30 cellular contexts compared by ENCODE assay signal in the genomic region with DNA sequence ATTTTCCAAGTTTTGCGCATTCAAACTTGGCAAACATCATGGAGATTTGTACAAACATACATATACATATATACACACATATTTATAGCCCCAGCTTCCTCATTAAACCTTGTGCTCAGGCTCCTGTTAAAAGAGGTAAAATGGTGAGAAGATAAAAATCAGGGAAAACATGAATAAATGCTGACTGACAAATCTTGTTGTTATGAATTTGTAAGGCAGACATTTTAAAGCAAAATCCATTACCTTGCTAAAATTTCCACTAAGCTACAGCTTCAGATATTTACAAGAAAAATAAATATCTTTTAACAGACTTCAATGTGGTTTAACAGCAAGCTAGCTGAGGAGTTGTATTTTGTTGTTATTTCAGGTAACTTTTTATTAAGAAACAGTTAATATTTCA.
"Had no signal": no experiment of that assay in that cellular context is flagged by ENCODE, and none has a peak within 500 bp of the region (broad histone marks: within the 10 kb centered on the region; RNA-seq: fewer than 3 reads in every experiment).

No MANE protein-coding gene starts in this region.

- ATAC-seq: activated CD4-positive, alpha-beta T cell treated with anti-CD3 and anti-CD28 coated beads for 36 hours; activated CD4-positive, CD25-positive, alpha-beta regulatory T cell treated with anti-CD3 and anti-CD28 coated beads, Interleukin-2, amount 50 U/mL, for 24 hours; activated CD8-positive, alpha-beta T cell treated with anti-CD3 and anti-CD28 coated beads, Interleukin-2, amount 10 ng/mL, durations not matched to agents 7 days and 5 days; PC-3; Right ventricle myocardium inferior; SK-N-SH treated with all-trans-retinoic acid at 6 μM for 48 hours; T-cell; T-helper 17 cell; WTC11 had no signal

- H3K27ac Mint-ChIP-seq: activated CD4-positive, alpha-beta T cell treated with anti-CD3 and anti-CD28 coated beads for 36 hours; activated CD4-positive, alpha-beta T cell treated with anti-CD3 and anti-CD28 coated beads, Interleukin-2, amount 10 ng/mL, durations not matched to agents 7 days and 5 days; activated CD8-positive, alpha-beta T cell treated with anti-CD3 and anti-CD28 coated beads, Interleukin-2, amount 10 ng/mL, durations not matched to agents 7 days and 5 days; activated naive CD4-positive, alpha-beta T cell treated with anti-CD3 and anti-CD28 coated beads, Interleukin-2, amount 50 U/mL, for 24 hours; activated naive CD8-positive, alpha-beta T cell treated with anti-CD3 and anti-CD28 coated beads, Interleukin-2, amount 10 ng/mL, durations not matched to agents 7 days and 5 days; activated T-cell treated with anti-CD3 and anti-CD28 coated beads, Interleukin-2, amount 50 U/mL, for 24 hours; activated T-helper 2 cell treated with anti-CD3 and anti-CD28 coated beads, Interferon-gamma antibody, Interleukin-2, Interleukin-4, amounts not matched to agents 10 μg/mL and 5 μg/mL and 100 μg/mL, durations not matched to agents 14 hours and 24 hours and 36 hours; T-cell; T-helper 17 cell; WTC11 had no signal

- H3K27me3 Mint-ChIP-seq: activated CD4-positive, alpha-beta T cell treated with anti-CD3 and anti-CD28 coated beads for 36 hours; activated CD4-positive, alpha-beta T cell treated with anti-CD3 and anti-CD28 coated beads, Interleukin-2, amount 10 ng/mL, durations not matched to agents 7 days and 5 days; activated naive CD4-positive, alpha-beta T cell treated with anti-CD3 and anti-CD28 coated beads, Interleukin-2, amount 50 U/mL, for 24 hours; activated naive CD8-positive, alpha-beta T cell treated with anti-CD3 and anti-CD28 coated beads, Interleukin-2, amount 10 ng/mL, durations not matched to agents 7 days and 5 days; activated T-cell treated with anti-CD3 and anti-CD28 coated beads, Interleukin-2, amount 50 U/mL, for 24 hours; T-cell; T-helper 17 cell had no signal

- H3K4me3 ChIP-seq: ascending aorta, MG63 had no signal

- DNase-seq: activated CD4-positive, alpha-beta T cell treated with anti-CD3 and anti-CD28 coated beads for 36 hours; activated CD4-positive, alpha-beta T cell treated with anti-CD3 and anti-CD28 coated beads, Interleukin-2, amount 10 ng/mL, durations not matched to agents 7 days and 5 days; activated CD4-positive, alpha-beta T cell treated with anti-CD3 and anti-CD28 coated beads, Interleukin-2, amount 50 U/mL, for 48 hours; activated CD8-positive, alpha-beta T cell treated with anti-CD3 and anti-CD28 coated beads, Interleukin-2, amount 10 ng/mL, durations not matched to agents 7 days and 5 days; activated gamma-delta T cell; activated naive CD4-positive, alpha-beta T cell treated with Interleukin-2 at 50 U/mL for 16 hours; activated naive CD8-positive, alpha-beta T cell treated with anti-CD3 and anti-CD28 coated beads, Interleukin-2, amount 10 ng/mL, durations not matched to agents 7 days and 5 days; activated T-cell treated with anti-CD3 and anti-CD28 coated beads, Interleukin-2, amount 50 U/mL, for 24 hours; amygdala; MG63; NCI-H1048; NCI-H1105 treated with DMSO at 0.1 percent for 48 hours; NCI-H1436 treated with DMSO at 0.1 percent for 48 hours; NCI-H1694 treated with DMSO at 0.1 percent for 48 hours; NCI-H2029; NCI-H345; NCI-H524 treated with DMSO at 0.1 percent for 48 hours; PC-3; SIG-M5; T-cell; T-helper 17 cell had no signal

- H3K27me3 ChIP-seq: ascending aorta, MG63 had no signal

- H3K9me3 ChIP-seq: ascending aorta, MG63 had no signal

- H3K4me1 ChIP-seq: ascending aorta had no signal

- FAIRE-seq: RCC 7860 had no signal

- H3K27ac ChIP-seq: ascending aorta, RWPE1 had no signal

- H3K4me3 Mint-ChIP-seq: activated CD4-positive, alpha-beta T cell treated with anti-CD3 and anti-CD28 coated beads for 36 hours; activated CD4-positive, alpha-beta T cell treated with anti-CD3 and anti-CD28 coated beads, Interleukin-2, amount 10 ng/mL, durations not matched to agents 7 days and 5 days; activated CD8-positive, alpha-beta T cell treated with anti-CD3 and anti-CD28 coated beads, Interleukin-2, amount 10 ng/mL, durations not matched to agents 7 days and 5 days; activated naive CD4-positive, alpha-beta T cell treated with anti-CD3 and anti-CD28 coated beads, Interleukin-2, amount 50 U/mL, for 24 hours; activated naive CD8-positive, alpha-beta T cell treated with anti-CD3 and anti-CD28 coated beads, Interleukin-2, amount 10 ng/mL, durations not matched to agents 7 days and 5 days; activated T-cell treated with anti-CD3 and anti-CD28 coated beads, Interleukin-2, amount 50 U/mL, for 24 hours; T-cell; T-helper 17 cell; WTC11 had no signal

- H3K9me3 Mint-ChIP-seq: activated CD4-positive, alpha-beta T cell treated with anti-CD3 and anti-CD28 coated beads, Interleukin-2, amount 10 ng/mL, durations not matched to agents 7 days and 5 days; activated naive CD4-positive, alpha-beta T cell treated with anti-CD3 and anti-CD28 coated beads, Interleukin-2, amount 50 U/mL, for 24 hours; activated naive CD8-positive, alpha-beta T cell treated with anti-CD3 and anti-CD28 coated beads, Interleukin-2, amount 10 ng/mL, durations not matched to agents 7 days and 5 days; activated T-cell treated with anti-CD3 and anti-CD28 coated beads, Interleukin-2, amount 50 U/mL, for 24 hours; activated T-helper 2 cell treated with anti-CD3 and anti-CD28 coated beads, Interferon-gamma antibody, Interleukin-2, Interleukin-4, amounts not matched to agents 10 μg/mL and 5 μg/mL and 100 μg/mL, durations not matched to agents 14 hours and 24 hours and 36 hours; T-cell; WTC11 had no signal
